Comparison of ENCODE assay signal across 1 cellular context in genomic region chr11:67378544-67378943, GRCh38.
TF ChIP-seq lines count a peak whose summit lies in the region.

No MANE protein-coding gene starts in this region.

TF ChIP-seq in IMR-90, 13 proteins besides CTCF, POLR2A, EP300 and RAD21:
- TF ChIP-seq CEBPB (IDR thresholded peaks at IDR 0.05; ENCODE audit: low read depth, low read length): no peak
- TF ChIP-seq USF2 (IDR thresholded peaks at IDR 0.05; ENCODE audit: low read depth, low read length): no peak
- TF ChIP-seq FOS (IDR thresholded peaks at IDR 0.05; ENCODE audit: low read depth, low read length): no peak
- TF ChIP-seq BHLHE40 (IDR thresholded peaks at IDR 0.05; ENCODE audit: low read depth, low read length): no peak
- TF ChIP-seq MXI1 (IDR thresholded peaks at IDR 0.05; ENCODE audit: borderline replicate concordance, low read depth, low read length): no peak
- TF ChIP-seq RFX5 (IDR thresholded peaks at IDR 0.05; ENCODE audit: low read depth, low read length): no peak
- no peak for TF ChIP-seq CHD1 (IDR thresholded peaks at IDR 0.05; ENCODE audit: low read depth, low read length)
- no peak for TF ChIP-seq MAFK (IDR thresholded peaks at IDR 0.05; ENCODE audit: low read depth, low read length)
- no peak for TF ChIP-seq NFE2L2 (IDR thresholded peaks at IDR 0.05; ENCODE audit: low read depth, low read length)
- no peak for TF ChIP-seq RCOR1 (IDR thresholded peaks at IDR 0.05; ENCODE audit: insufficient replicate concordance, low read length)
- TF ChIP-seq ELK1 (IDR thresholded peaks at IDR 0.05; ENCODE audit: borderline replicate concordance, low read depth, low read length): no peak
- no peak for TF ChIP-seq SMC3 (IDR thresholded peaks at IDR 0.05; ENCODE audit: low read depth, low read length)
- TF ChIP-seq MAZ (IDR thresholded peaks at IDR 0.05; ENCODE audit: borderline replicate concordance, low read depth, low read length): no peak
TF ChIP-seq in IMR-90: peak in this region for 0.
